Comparison of ENCODE assay signal across 36 cellular contexts in genomic region chr3:155603302-155603701, GRCh38.
"Had no signal": no experiment of that assay in that cellular context is flagged by ENCODE, and none has a peak within 500 bp of the region (broad histone marks: within the 10 kb centered on the region; RNA-seq: fewer than 3 reads in every experiment).

No MANE protein-coding gene starts in this region.

- H3K27ac ChIP-seq: adrenal gland, body of pancreas, breast epithelium, PC-9, RWPE1, WERI-Rb-1 had no signal

- H3K36me3 ChIP-seq: adrenal gland, breast epithelium, WERI-Rb-1 had no signal

- H3K9me3 ChIP-seq: adrenal gland, body of pancreas, breast epithelium had no signal

- H3K27ac Mint-ChIP-seq: activated CD4-positive, alpha-beta T cell treated with anti-CD3 and anti-CD28 coated beads, Interleukin-2, amount 10 ng/mL, durations not matched to agents 24 days and 14 days; activated naive CD4-positive, alpha-beta T cell treated with anti-CD3 and anti-CD28 coated beads for 36 hours; activated naive CD4-positive, alpha-beta T cell treated with anti-CD3 and anti-CD28 coated beads, Interleukin-2, amount 50 U/mL, for 72 hours; activated T-helper 1 cell treated with anti-CD3 and anti-CD28 coated beads, Interleukin-12 subunit alpha, Interleukin-12 subunit beta, Interleukin-2, Interleukin-4 antibody, amounts not matched to agents 30 ng/mL and 10 ng/mL and 1 ng/mL, durations not matched to agents 14 hours and 24 hours and 36 hours had no signal

- H3K4me1 ChIP-seq: adrenal gland, breast epithelium had no signal

- H3K9me3 Mint-ChIP-seq: activated CD4-positive, alpha-beta T cell treated with anti-CD3 and anti-CD28 coated beads, Interleukin-2, amount 10 ng/mL, durations not matched to agents 24 days and 14 days; activated naive CD4-positive, alpha-beta T cell treated with anti-CD3 and anti-CD28 coated beads for 36 hours; activated naive CD4-positive, alpha-beta T cell treated with anti-CD3 and anti-CD28 coated beads, Interleukin-2, amount 50 U/mL, for 72 hours; activated T-cell treated with anti-CD3 and anti-CD28 coated beads, Interleukin-2, amount 50 U/mL, for 4 hours; activated T-helper 1 cell treated with anti-CD3 and anti-CD28 coated beads, Interleukin-12 subunit alpha, Interleukin-12 subunit beta, Interleukin-2, Interleukin-4 antibody, amounts not matched to agents 30 ng/mL and 10 ng/mL and 1 ng/mL, durations not matched to agents 14 hours and 24 hours and 36 hours had no signal

- FAIRE-seq: astrocyte, RCC 7860 had no signal

- H3K27me3 ChIP-seq: adrenal gland, body of pancreas, breast epithelium had no signal

- H3K4me3 ChIP-seq: adrenal gland, body of pancreas, breast epithelium, PC-9 had no signal

- H3K36me3 Mint-ChIP-seq: activated naive CD4-positive, alpha-beta T cell treated with anti-CD3 and anti-CD28 coated beads, Interleukin-2, amount 50 U/mL, for 72 hours had no signal

- DNase-seq: activated CD4-positive, alpha-beta T cell treated with anti-CD3 and anti-CD28 coated beads for 1 hour; activated CD4-positive, alpha-beta T cell treated with anti-CD3 and anti-CD28 coated beads, Interleukin-2, amount 10 ng/mL, durations not matched to agents 24 days and 14 days; activated CD4-positive, alpha-beta T cell treated with anti-CD3 and anti-CD28 coated beads, Interleukin-2, amount 50 U/mL, for 4 hours; activated CD4-positive, CD25-positive, alpha-beta regulatory T cell; activated CD8-positive, alpha-beta memory T cell treated with anti-CD3 and anti-CD28 coated beads, Interleukin-2, amount 50 U/mL, for 4 hours; activated gamma-delta T cell treated with Interleukin-2 at 50 U/mL for 16 hours; activated naive CD4-positive, alpha-beta T cell treated with anti-CD3 and anti-CD28 coated beads for 36 hours; activated T-cell treated with anti-CD3 and anti-CD28 coated beads for 4 hours; activated T-cell treated with anti-CD3 and anti-CD28 coated beads, Interleukin-2, amount 50 U/mL, for 4 hours; adrenal gland; body of pancreas; caudate nucleus; cerebellar nuclear complex; Kasumi-1; KG1; MM.1S; MV-4-11; NCI-H1092; NCI-H1436 treated with DMSO at 0.1 percent for 48 hours; NCI-H187 treated with DMSO at 0.1 percent for 48 hours; NCI-H226; NCI-H446 treated with DMSO at 0.1 percent for 48 hours; NCI-H524; NCI-H69; NK-92 treated with Interleukin-12 subunit alpha and Interleukin-12 subunit beta, amount 100 ng/mL, for 24 hours; PC-9; SIG-M5; T1000; WERI-Rb-1 had no signal

- ATAC-seq: activated naive CD4-positive, alpha-beta T cell treated with anti-CD3 and anti-CD28 coated beads, Interleukin-2, amount 50 U/mL, for 72 hours; activated T-cell treated with anti-CD3 and anti-CD28 coated beads, Interleukin-2, amount 50 U/mL, for 4 hours; body of pancreas; Right ventricle myocardium inferior had no signal

- H3K4me3 Mint-ChIP-seq: activated CD4-positive, alpha-beta T cell treated with anti-CD3 and anti-CD28 coated beads, Interleukin-2, amount 10 ng/mL, durations not matched to agents 24 days and 14 days; activated naive CD4-positive, alpha-beta T cell treated with anti-CD3 and anti-CD28 coated beads for 36 hours; activated T-cell treated with anti-CD3 and anti-CD28 coated beads, Interleukin-2, amount 50 U/mL, for 4 hours; activated T-helper 1 cell treated with anti-CD3 and anti-CD28 coated beads, Interleukin-12 subunit alpha, Interleukin-12 subunit beta, Interleukin-2, Interleukin-4 antibody, amounts not matched to agents 30 ng/mL and 10 ng/mL and 1 ng/mL, durations not matched to agents 14 hours and 24 hours and 36 hours had no signal
